Comparison of ENCODE assay signal across 25 cellular contexts in the genomic region with DNA sequence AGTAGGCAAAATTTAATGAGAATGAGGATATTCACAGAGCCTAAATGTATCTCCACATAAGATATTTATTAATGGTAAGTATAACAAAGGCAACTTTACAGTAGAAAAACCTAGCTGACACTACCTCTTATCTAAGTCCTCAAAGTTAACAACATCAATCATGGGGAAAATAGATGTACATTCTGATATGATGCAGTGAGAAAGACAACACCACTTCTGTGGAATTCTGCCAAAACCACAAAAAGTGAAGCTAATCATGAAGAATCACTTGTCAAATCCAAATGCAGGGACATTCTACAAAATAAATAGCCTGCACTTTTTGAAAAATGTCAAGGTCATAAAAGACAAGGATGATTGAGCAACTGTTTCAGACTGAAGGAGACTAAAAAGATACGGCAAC. TPM values are rescaled to one million over a fixed set of nuclear protein-coding genes. Genes with fewer than 3 reads are reported as not detected.
"Had no signal": no experiment of that assay in that cellular context is flagged by ENCODE, and none has a peak within 500 bp of the region (broad histone marks: within the 10 kb centered on the region; RNA-seq: fewer than 3 reads in every experiment).

No MANE protein-coding gene starts in this region.

- H3K4me3 ChIP-seq: dorsolateral prefrontal cortex, heart right ventricle, left ventricle myocardium inferior, lower lobe of right lung, right atrium auricular region, smooth muscle cell, suprapubic skin, thyroid gland had no signal

- H3K27me3 ChIP-seq: right atrium auricular region, suprapubic skin, thyroid gland had no signal

- DNase-seq: cortex of kidney; dorsolateral prefrontal cortex; effector CD8-positive, alpha-beta T cell; foreskin melanocyte; heart right ventricle; hypothalamus; islet precursor cell; left ventricle myocardium inferior; lower lobe of right lung; natural killer cell; stimulated activated CD4-positive, alpha-beta T cell treated with anti-CD3 and anti-CD28 coated beads, Interleukin-4, amount 100 ng/mL, for 1 hour; stimulated activated CD8-positive, alpha-beta memory T cell treated with anti-CD3 and anti-CD28 coated beads, Interleukin-4, amount 100 ng/mL, for 48 hours; stimulated activated naive CD8-positive, alpha-beta T cell treated with anti-CD3 and anti-CD28 coated beads, Interleukin-15, Interleukin-2, amounts not matched to agents 100 U/mL and 50 U/mL, for 24 hours; thyroid gland had no signal

- H3K36me3 Mint-ChIP-seq: memory B cell; natural killer cell; stimulated activated effector memory CD8-positive, alpha-beta T cell treated with anti-CD3 and anti-CD28 coated beads, Interleukin-12 subunit alpha, Interleukin-12 subunit beta, amount 100 ng/mL, for 72 hours; type B pancreatic cell had no signal

- H3K27ac Mint-ChIP-seq: memory B cell; mesothelial cell of epicardium; natural killer cell; stimulated activated effector memory CD8-positive, alpha-beta T cell treated with anti-CD3 and anti-CD28 coated beads, Interleukin-12 subunit alpha, Interleukin-12 subunit beta, amount 100 ng/mL, for 72 hours; type B pancreatic cell had no signal

- H3K9me3 ChIP-seq: heart right ventricle, left ventricle myocardium inferior, lower lobe of right lung, right atrium auricular region, suprapubic skin, thyroid gland had no signal

- H3K36me3 ChIP-seq: heart right ventricle, left ventricle myocardium inferior, lower lobe of right lung, right atrium auricular region, suprapubic skin, thyroid gland had no signal

- H3K4me1 ChIP-seq: heart right ventricle, left ventricle myocardium inferior, lower lobe of right lung, right atrium auricular region, suprapubic skin, thyroid gland had no signal

- H3K27ac ChIP-seq: dorsolateral prefrontal cortex, heart right ventricle, left ventricle myocardium inferior, lower lobe of right lung, right atrium auricular region, suprapubic skin, thyroid gland had no signal

- ATAC-seq: heart right ventricle; lower lobe of right lung; natural killer cell; stimulated activated effector memory CD8-positive, alpha-beta T cell treated with anti-CD3 and anti-CD28 coated beads, Interleukin-12 subunit alpha, Interleukin-12 subunit beta, amount 100 ng/mL, for 72 hours; stimulated activated naive CD8-positive, alpha-beta T cell treated with anti-CD3 and anti-CD28 coated beads, Interleukin-15, Interleukin-2, amounts not matched to agents 100 U/mL and 50 U/mL, for 24 hours had no signal

- H3K9me3 Mint-ChIP-seq: memory B cell, natural killer cell, type B pancreatic cell had no signal

- H3K4me1 Mint-ChIP-seq: memory B cell, neural crest cell had no signal

- H3K4me3 Mint-ChIP-seq: memory B cell; mesothelial cell of epicardium; natural killer cell; neural crest cell; stimulated activated effector memory CD8-positive, alpha-beta T cell treated with anti-CD3 and anti-CD28 coated beads, Interleukin-12 subunit alpha, Interleukin-12 subunit beta, amount 100 ng/mL, for 72 hours; type B pancreatic cell had no signal

RNA-seq across cellular contexts. Expression of a gene that starts 27.5 kb away (rescaled TPM):
- total RNA-seq: glomerular endothelial cell, mesothelial cell of epicardium, myocyte, neural crest cell, osteocyte, smooth muscle cell, suprapubic skin had no signal
